In genomic region chr17:33511670-33512069, GRCh38 we compare ENCODE assay signal across 17 cellular contexts.
DNase-seq lines count a peak whose midpoint lies in the region; ATAC-seq and TF ChIP-seq lines count a peak whose summit lies in the region.
"Had no signal": no experiment of that assay in that cellular context is flagged by ENCODE, and none has a peak within 500 bp of the region (broad histone marks: within the 10 kb centered on the region; RNA-seq: fewer than 3 reads in every experiment).

No MANE protein-coding gene starts in this region.

- H3K4me2 ChIP-seq in mesenchymal stem cell (ENCODE audit: low read length, poor library complexity, severe bottlenecking), result no peak overlapping the region
- H3K4me2 ChIP-seq: A549 had no signal

- peaks cover 6% of the 10 kb centered on the region for H3K9me3 ChIP-seq in mesenchymal stem cell (ENCODE audit: control insufficient read depth, low read length)
- H3K9me3 ChIP-seq: A549, HAP-1 had no signal

- no peak overlapping the region for H3K27ac ChIP-seq in mesenchymal stem cell (ENCODE audit: low read length, poor library complexity, severe bottlenecking)
- H3K27ac ChIP-seq: A549 had no signal

- no peak overlapping the region for H3K14ac ChIP-seq in mesenchymal stem cell (ENCODE audit: low read length in 2 of 2)

- H3K36me3 ChIP-seq in mesenchymal stem cell (ENCODE audit: control insufficient read depth in 1 of 2, insufficient read depth in 2 of 2, low read depth in 1 of 2, low read length in 2 of 2), result no peaks in the 10 kb centered on the region
- H3K36me3 ChIP-seq: HAP-1 had no signal

- H3K4me1 Mint-ChIP-seq in activated CD4-positive, alpha-beta T cell treated with anti-CD3 and anti-CD28 coated beads, Interleukin-2, amount 10 ng/mL, durations not matched to agents 7 days and 5 days, result peaks cover 13% of the 10 kb centered on the region
- peaks cover 15% of the 10 kb centered on the region for H3K4me1 Mint-ChIP-seq in T-helper 2 cell treated with Interferon-gamma antibody and Interleukin-4, amounts not matched to agents 5 μg/mL and 100 μg/mL, for 36 hours (ENCODE audit: low read depth)
- no peaks in the 10 kb centered on the region for H3K4me1 Mint-ChIP-seq in chondrocyte (ENCODE audit: low read depth)
- H3K4me1 Mint-ChIP-seq in stimulated activated effector memory CD8-positive, alpha-beta T cell treated with anti-CD3 and anti-CD28 coated beads, Interleukin-12 subunit alpha, Interleukin-12 subunit beta, amount 100 ng/mL, for 72 hours, result peaks cover 9% of the 10 kb centered on the region

- no peak overlapping the region for H3K4me3 Mint-ChIP-seq in activated CD4-positive, alpha-beta T cell treated with anti-CD3 and anti-CD28 coated beads, Interleukin-2, amount 10 ng/mL, durations not matched to agents 7 days and 5 days
- H3K4me3 Mint-ChIP-seq in T-helper 2 cell treated with Interferon-gamma antibody and Interleukin-4, amounts not matched to agents 5 μg/mL and 100 μg/mL, for 36 hours, result no peak overlapping the region
- no peak overlapping the region for H3K4me3 Mint-ChIP-seq in chondrocyte (ENCODE audit: unreplicated experiment)
- H3K4me3 Mint-ChIP-seq in stimulated activated effector memory CD8-positive, alpha-beta T cell treated with anti-CD3 and anti-CD28 coated beads, Interleukin-12 subunit alpha, Interleukin-12 subunit beta, amount 100 ng/mL, for 72 hours, result no peak overlapping the region

- peak overlapping the region in 1 of 2 experiments; percentile 54 for H3K4ac ChIP-seq in mesenchymal stem cell (ENCODE audit: low read depth in 1 of 2, low read length in 2 of 2)

- peak; percentile 41 for DNase-seq in activated CD4-positive, alpha-beta T cell treated with anti-CD3 and anti-CD28 coated beads, Interleukin-2, amount 10 ng/mL, durations not matched to agents 7 days and 5 days
- DNase-seq in activated CD4-positive, alpha-beta T cell treated with anti-CD3 and anti-CD28 coated beads for 4 hours, result no peak
- DNase-seq in HT1080 (ENCODE audit: low read depth) (peak; percentile 40), mesenchymal stem cell (no peak), chondrocyte (ENCODE audit: low spot score) (no peak), SK-N-DZ (ENCODE audit: low spot score) (no peak)
- peak; percentile 3 for DNase-seq in T-helper 2 cell treated with Interferon-gamma antibody and Interleukin-4, amounts not matched to agents 5 μg/mL and 100 μg/mL, for 36 hours (ENCODE audit: low spot score)
- DNase-seq in stimulated activated effector memory CD8-positive, alpha-beta T cell treated with anti-CD3 and anti-CD28 coated beads, Interleukin-12 subunit alpha, Interleukin-12 subunit beta, amount 100 ng/mL, for 72 hours (ENCODE audit: low spot score in 2 of 2), result no peak
- DNase-seq: DMS53, IMR-90, NCI-H1092 treated with DMSO at 0.1 percent for 48 hours, NCI-H1694, NCI-H82, OCI-M1, RPMI8226 had no signal

- H3K4me3 ChIP-seq in mesenchymal stem cell (ENCODE audit: insufficient read depth in 1 of 2, low read depth in 1 of 2, low read length in 2 of 2), result no peak overlapping the region
- H3K4me3 ChIP-seq: A549, HAP-1 had no signal

- H3K4me1 ChIP-seq in mesenchymal stem cell (ENCODE audit: control insufficient read depth, insufficient read depth, low read depth, low read length), result no peaks in the 10 kb centered on the region
- H3K4me1 ChIP-seq: A549, HAP-1 had no signal

- no peak for TF ChIP-seq CTCF in chondrocyte (IDR thresholded peaks at IDR 0.05)

- no peak overlapping the region for H3K9ac ChIP-seq in mesenchymal stem cell (ENCODE audit: low read length)

- no peaks in the 10 kb centered on the region for H3K36me3 Mint-ChIP-seq in activated CD4-positive, alpha-beta T cell treated with anti-CD3 and anti-CD28 coated beads, Interleukin-2, amount 10 ng/mL, durations not matched to agents 7 days and 5 days (ENCODE audit: low read depth)
- no peaks in the 10 kb centered on the region for H3K36me3 Mint-ChIP-seq in T-helper 2 cell treated with Interferon-gamma antibody and Interleukin-4, amounts not matched to agents 5 μg/mL and 100 μg/mL, for 36 hours (ENCODE audit: low read depth)
- no peaks in the 10 kb centered on the region for H3K36me3 Mint-ChIP-seq in chondrocyte (ENCODE audit: low read depth)
- H3K36me3 Mint-ChIP-seq in stimulated activated effector memory CD8-positive, alpha-beta T cell treated with anti-CD3 and anti-CD28 coated beads, Interleukin-12 subunit alpha, Interleukin-12 subunit beta, amount 100 ng/mL, for 72 hours, result no peaks in the 10 kb centered on the region

- CTCF ChIA-PET in activated CD4-positive, alpha-beta T cell treated with anti-CD3 and anti-CD28 coated beads, Interleukin-2, amount 10 ng/mL, durations not matched to agents 7 days and 5 days (lab: Charles Lee), result interaction anchor here (1.6 kb wide), 1 partner anchor 98 kb away, joined by 4 read pairs; no protein-coding TSS in a partner anchor

- H2BK15ac ChIP-seq in mesenchymal stem cell (ENCODE audit: low read depth, poor library complexity, severe bottlenecking), result peak overlapping the region; percentile 64

- H3K9me3 Mint-ChIP-seq in activated CD4-positive, alpha-beta T cell treated with anti-CD3 and anti-CD28 coated beads, Interleukin-2, amount 10 ng/mL, durations not matched to agents 7 days and 5 days, result peaks cover 9% of the 10 kb centered on the region
- peaks cover 7% of the 10 kb centered on the region for H3K9me3 Mint-ChIP-seq in T-helper 2 cell treated with Interferon-gamma antibody and Interleukin-4, amounts not matched to agents 5 μg/mL and 100 μg/mL, for 36 hours
- peaks cover 17% of the 10 kb centered on the region for H3K9me3 Mint-ChIP-seq in chondrocyte (ENCODE audit: low read depth)
- H3K9me3 Mint-ChIP-seq in stimulated activated effector memory CD8-positive, alpha-beta T cell treated with anti-CD3 and anti-CD28 coated beads, Interleukin-12 subunit alpha, Interleukin-12 subunit beta, amount 100 ng/mL, for 72 hours, result peaks cover 8% of the 10 kb centered on the region

- H2BK12ac ChIP-seq in mesenchymal stem cell (ENCODE audit: low read length in 2 of 2), result peak overlapping the region; percentile 57 to 80

- POLR2A ChIA-PET in activated CD4-positive, alpha-beta T cell treated with anti-CD3 and anti-CD28 coated beads, Interleukin-2, amount 10 ng/mL, durations not matched to agents 7 days and 5 days (lab: Charles Lee), result no interaction called here

- H4K91ac ChIP-seq in mesenchymal stem cell (ENCODE audit: low read length), result peak overlapping the region; percentile 41

- no peak overlapping the region for H2AFZ ChIP-seq in mesenchymal stem cell (ENCODE audit: low read depth, low read length)

- peaks cover 0 to 36% of the 10 kb centered on the region in 2 experiments for H3K27me3 ChIP-seq in mesenchymal stem cell (ENCODE audit: control insufficient read depth in 1 of 2, insufficient read depth in 1 of 2, low read length in 2 of 2)

- ATAC-seq in stimulated activated effector memory CD8-positive, alpha-beta T cell treated with anti-CD3 and anti-CD28 coated beads, Interleukin-12 subunit alpha, Interleukin-12 subunit beta, amount 100 ng/mL, for 72 hours, result no peak
- ATAC-seq: A549 had no signal

- WGBS in mesenchymal stem cell, result 25% methylated on average over 2 of the region's 2 CpGs

- peaks cover 41% of the 10 kb centered on the region for H3K27me3 Mint-ChIP-seq in activated CD4-positive, alpha-beta T cell treated with anti-CD3 and anti-CD28 coated beads, Interleukin-2, amount 10 ng/mL, durations not matched to agents 7 days and 5 days
- peaks cover 33% of the 10 kb centered on the region for H3K27me3 Mint-ChIP-seq in T-helper 2 cell treated with Interferon-gamma antibody and Interleukin-4, amounts not matched to agents 5 μg/mL and 100 μg/mL, for 36 hours (ENCODE audit: low read depth)
- no peaks in the 10 kb centered on the region for H3K27me3 Mint-ChIP-seq in chondrocyte (ENCODE audit: low read depth)

- no peak overlapping the region for H3K23ac ChIP-seq in mesenchymal stem cell (ENCODE audit: low read length in 2 of 2)

- H2BK5ac ChIP-seq in mesenchymal stem cell (ENCODE audit: low read depth, low read length, poor library complexity, severe bottlenecking), result no peak overlapping the region

- H4K8ac ChIP-seq in mesenchymal stem cell (ENCODE audit: low read length), result peak overlapping the region; percentile 46

- H3K79me1 ChIP-seq in mesenchymal stem cell (replicated peaks; ENCODE audit: low read length, poor library complexity, severe bottlenecking), result no peaks in the 10 kb centered on the region

- no peak overlapping the region for H2BK120ac ChIP-seq in mesenchymal stem cell (ENCODE audit: low read depth, low read length)

- H3K27ac Mint-ChIP-seq in activated CD4-positive, alpha-beta T cell treated with anti-CD3 and anti-CD28 coated beads, Interleukin-2, amount 10 ng/mL, durations not matched to agents 7 days and 5 days, result no peak overlapping the region
- no peak overlapping the region for H3K27ac Mint-ChIP-seq in T-helper 2 cell treated with Interferon-gamma antibody and Interleukin-4, amounts not matched to agents 5 μg/mL and 100 μg/mL, for 36 hours
- no peak overlapping the region for H3K27ac Mint-ChIP-seq in chondrocyte (ENCODE audit: unreplicated experiment)
- no peak overlapping the region for H3K27ac Mint-ChIP-seq in stimulated activated effector memory CD8-positive, alpha-beta T cell treated with anti-CD3 and anti-CD28 coated beads, Interleukin-12 subunit alpha, Interleukin-12 subunit beta, amount 100 ng/mL, for 72 hours

- no peak overlapping the region for H2AK5ac ChIP-seq in mesenchymal stem cell (ENCODE audit: low read length, severe bottlenecking)

- H3K18ac ChIP-seq in mesenchymal stem cell (ENCODE audit: low read depth in 1 of 2, low read length in 2 of 2), result peak overlapping the region; percentile 48 to 60

Comparison
In these comparisons a context has a peak if more than half of its experiments do, and no peak if none do; other contexts are left out.
1. DNase-seq: peak in activated CD4-positive, alpha-beta T cell treated with anti-CD3 and anti-CD28 coated beads, Interleukin-2, amount 10 ng/mL, durations not matched to agents 7 days and 5 days (single experiment), HT1080 (single experiment) and T-helper 2 cell treated with Interferon-gamma antibody and Interleukin-4, amounts not matched to agents 5 μg/mL and 100 μg/mL, for 36 hours (single experiment); none in activated CD4-positive, alpha-beta T cell treated with anti-CD3 and anti-CD28 coated beads for 4 hours (0 of 2), mesenchymal stem cell (single experiment), chondrocyte (single experiment), SK-N-DZ (single experiment) and stimulated activated effector memory CD8-positive, alpha-beta T cell treated with anti-CD3 and anti-CD28 coated beads, Interleukin-12 subunit alpha, Interleukin-12 subunit beta, amount 100 ng/mL, for 72 hours (0 of 2).